Comparison of ENCODE assay signal across 18 cellular contexts in the genomic region with DNA sequence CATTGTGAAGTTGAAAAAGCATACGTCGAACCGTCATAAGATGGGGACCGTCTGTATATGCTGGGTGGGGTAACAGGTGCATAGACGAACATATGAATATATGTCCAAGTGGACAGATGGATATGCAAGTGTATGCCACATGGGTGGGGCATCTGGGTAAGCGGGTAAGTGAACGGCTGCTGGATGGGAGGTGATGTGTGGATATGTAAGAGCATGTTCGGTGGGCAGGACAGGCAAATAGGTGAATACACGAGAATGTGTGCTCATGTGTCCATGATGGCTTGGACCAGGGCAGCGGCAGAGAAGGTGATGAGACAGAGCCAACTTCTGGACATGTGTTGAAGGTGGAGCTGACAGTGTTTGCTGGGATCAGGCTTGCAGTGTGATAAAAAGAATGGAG. TPM values are rescaled to one million over a fixed set of nuclear protein-coding genes. Genes with fewer than 3 reads are reported as not detected.
DNase-seq lines count a peak whose midpoint lies in the region; ATAC-seq and TF ChIP-seq lines count a peak whose summit lies in the region.
"Had no signal": no experiment of that assay in that cellular context is flagged by ENCODE, and none has a peak within 500 bp of the region (broad histone marks: within the 10 kb centered on the region; RNA-seq: fewer than 3 reads in every experiment).

No MANE protein-coding gene starts in this region.

- no peak overlapping the region for H2AFZ ChIP-seq in hepatocyte

- intact Hi-C loops in cardiac septum (cut with DNase I) (no loop called here), right cardiac atrium (cut with DNase I) (no loop called here), psoas muscle (cut with DNase I) (loop anchor here in 1 of 2 donors (2.0 kb wide), 1 partner anchor 66 kb away; no protein-coding TSS in a partner anchor)

- no peak overlapping the region for H3K4me3 ChIP-seq in right cardiac atrium (ENCODE audit: low read length)
- no peak overlapping the region for H3K4me3 ChIP-seq in psoas muscle
- no peak overlapping the region for H3K4me3 ChIP-seq in hepatocyte
- H3K4me3 ChIP-seq: BLaER1 treated with 17β-estradiol and CSF1 and Interleukin-3, amounts not matched to agents 10 nM and 100 nM; GM12878 had no signal

- no peak overlapping the region for H3K27ac ChIP-seq in right cardiac atrium (ENCODE audit: low read length)
- H3K27ac ChIP-seq in psoas muscle = no peak overlapping the region
- H3K27ac ChIP-seq in hepatocyte = no peak overlapping the region
- H3K27ac ChIP-seq: BLaER1 treated with 17β-estradiol and CSF1 and Interleukin-3, amounts not matched to agents 10 nM and 100 nM had no signal

- no peak overlapping the region for H3K27ac Mint-ChIP-seq in endothelial cell (ENCODE audit: unreplicated experiment)
- H3K27ac Mint-ChIP-seq: HFFc6 had no signal

- peaks cover 2% of the 10 kb centered on the region for H3K9me3 ChIP-seq in right cardiac atrium (ENCODE audit: control insufficient read depth, low read length)
- H3K9me3 ChIP-seq in psoas muscle = peaks cover 7% of the 10 kb centered on the region
- H3K9me3 ChIP-seq in hepatocyte (ENCODE audit: low read depth) = no peaks in the 10 kb centered on the region

- DNase-seq in cardiac septum (ENCODE audit: low spot score) (peak; percentile 35), right cardiac atrium (no peak), endothelial cell (ENCODE audit: low spot score) (no peak), psoas muscle (peak in 1 of 2 donors; percentile 19), NCI-H2081 (lab: John Stamatoyannopoulos, UW) (no peak), NCI-H774 (lab: John Stamatoyannopoulos, UW) (no peak), hepatocyte (ENCODE audit: low spot score) (no peak)
- DNase-seq: 8988T; ACHN; CD4-positive, alpha-beta memory T cell; DMS79; HCEC 1CT; HFFc6 had no signal

- H3K27me3 Mint-ChIP-seq in endothelial cell (ENCODE audit: unreplicated experiment) = peaks cover 11% of the 10 kb centered on the region

- H3K4me1 Mint-ChIP-seq in endothelial cell (ENCODE audit: unreplicated experiment) = no peaks in the 10 kb centered on the region

- H3K4me3 Mint-ChIP-seq in endothelial cell (ENCODE audit: unreplicated experiment) = peak overlapping the region; percentile 70
- H3K4me3 Mint-ChIP-seq: CD4-positive, alpha-beta memory T cell; HFFc6 had no signal

- H3K27me3 ChIP-seq in right cardiac atrium (ENCODE audit: control insufficient read depth, insufficient read depth) (no peaks in the 10 kb centered on the region), psoas muscle (ENCODE audit: insufficient read depth in 3 of 3, low read length in 2 of 3) (peaks cover 0 to 50% (median 11%) of the 10 kb centered on the region in 3 donors), hepatocyte (peaks cover 6% of the 10 kb centered on the region)
- H3K27me3 ChIP-seq: BLaER1 treated with 17β-estradiol and CSF1 and Interleukin-3, amounts not matched to agents 10 nM and 100 nM had no signal

- 92% methylated on average over 10 of the region's 10 CpGs for WGBS in right cardiac atrium
- WGBS in psoas muscle, 3 donors = 87 to 89% (median 87%) methylated on average over 10 of the region's 10 CpGs
- WGBS in hepatocyte (ENCODE audit: low lambda C conversion rate, missing lambda C conversion rate) = 88% methylated on average over 10 of the region's 10 CpGs

- no peaks in the 10 kb centered on the region for H3K36me3 ChIP-seq in psoas muscle (ENCODE audit: insufficient read depth in 1 of 2, low read depth in 1 of 2)
- no peaks in the 10 kb centered on the region for H3K36me3 ChIP-seq in hepatocyte (replicated peaks; ENCODE audit: insufficient read depth, low read depth)
- H3K36me3 ChIP-seq: BLaER1 treated with 17β-estradiol and CSF1 and Interleukin-3, amounts not matched to agents 10 nM and 100 nM had no signal

- no peaks in the 10 kb centered on the region for H4K20me1 ChIP-seq in hepatocyte (ENCODE audit: insufficient read depth, poor library complexity, severe bottlenecking)
- H4K20me1 ChIP-seq: BLaER1 treated with 17β-estradiol and CSF1 and Interleukin-3, amounts not matched to agents 10 nM and 100 nM had no signal

- peaks cover 6% of the 10 kb centered on the region for H3K9me3 Mint-ChIP-seq in endothelial cell (ENCODE audit: unreplicated experiment)

- no peaks in the 10 kb centered on the region for H3K4me1 ChIP-seq in right cardiac atrium (ENCODE audit: control insufficient read depth, insufficient read depth, low read length)
- no peaks in the 10 kb centered on the region for H3K4me1 ChIP-seq in psoas muscle
- H3K4me1 ChIP-seq in hepatocyte (ENCODE audit: insufficient read depth) = no peaks in the 10 kb centered on the region

- TF ChIP-seq CTCF in endothelial cell (IDR thresholded peaks at IDR 0.05; ENCODE audit: unreplicated experiment) = no peak
- TF ChIP-seq CTCF in psoas muscle (IDR thresholded peaks at IDR 0.05) = no peak
- no peak for TF ChIP-seq CTCF in hepatocyte (IDR thresholded peaks at IDR 0.05; ENCODE audit: poor library complexity)

- no peak overlapping the region for H3K4me2 ChIP-seq in hepatocyte
- H3K4me2 ChIP-seq: BLaER1 treated with 17β-estradiol and CSF1 and Interleukin-3, amounts not matched to agents 10 nM and 100 nM had no signal

- no peaks in the 10 kb centered on the region for H3K9me2 ChIP-seq in hepatocyte (replicated peaks; ENCODE audit: insufficient read depth)

- ATAC-seq in right cardiac atrium (no peak), psoas muscle (peak in 3 of 4 donors; percentile 2 to 8 (median 6))
- ATAC-seq: GM12878 had no signal

- no peaks in the 10 kb centered on the region for H3K79me2 ChIP-seq in hepatocyte

- peaks cover 12% of the 10 kb centered on the region for H3K36me3 Mint-ChIP-seq in endothelial cell (ENCODE audit: low read depth, unreplicated experiment)

RNA-seq across cellular contexts. Expression of gene IFITM10, which starts 12.0 kb away (rescaled TPM):
- total RNA-seq in cardiac septum (2.0 TPM), right cardiac atrium (1 to 10 TPM in 1 of 4 donors, under 1 TPM in 3; 0.48 to 1.0 (median 0.59) TPM), endothelial cell (ENCODE audit: unreplicated experiment) (0.64 TPM), psoas muscle (1 to 10 TPM; 1.6 to 6.1 (median 2.7) TPM), hepatocyte (1.1 and 1.4 TPM in 2 replicates)
- polyA plus RNA-seq in right cardiac atrium (0.25 TPM), psoas muscle (1 to 10 TPM in 1 of 3 donors, under 1 TPM in 2; 0.70 to 1.2 (median 0.83) TPM), hepatocyte (0.89 and 1.9 TPM in 2 replicates)
- total RNA-seq: G401, GM12878 had no signal
- polyA plus RNA-seq: CD4-positive, alpha-beta memory T cell had no signal

RNA-seq across cellular contexts. Expression of gene CTSD, which starts 25.3 kb away (rescaled TPM):
- total RNA-seq in cardiac septum (521 TPM), right cardiac atrium (100 to 1,000 TPM; 674 to 717 (median 700) TPM), endothelial cell (ENCODE audit: unreplicated experiment) (224 TPM), psoas muscle (100 to 1,000 TPM; 343 to 950 (median 608) TPM), hepatocyte (507 and 562 TPM in 2 replicates)
- polyA plus RNA-seq in right cardiac atrium (748 TPM), psoas muscle (1,000 to 10,000 TPM in 2 of 3 donors, 100 to 1,000 TPM in 1; 674 to 1,317 (median 1,217) TPM), hepatocyte (1,181 and 1,283 TPM in 2 replicates)

RNA-seq across cellular contexts. Expression of gene KRTAP5-6, which starts 41.4 kb away (rescaled TPM):
- not detected for total RNA-seq in cardiac septum
- total RNA-seq in right cardiac atrium = not detected
- not detected for polyA plus RNA-seq in right cardiac atrium
- total RNA-seq in endothelial cell (ENCODE audit: unreplicated experiment) = not detected
- not detected for total RNA-seq in psoas muscle
- polyA plus RNA-seq in psoas muscle = not detected
- total RNA-seq in hepatocyte = not detected in 2 replicates
- not detected in 2 replicates for polyA plus RNA-seq in hepatocyte
- total RNA-seq: CD4-positive, alpha-beta memory T cell; G401; GM12878; H4; HFFc6; HT1080 had no signal
- polyA plus RNA-seq: CD4-positive, alpha-beta memory T cell; GM12878 had no signal

Comparison
In these comparisons a context has a peak if more than half of its experiments do, and no peak if none do; other contexts are left out.
1. ATAC-seq: peak in psoas muscle (3 of 4); none in right cardiac atrium (0 of 2).